ENCODE assay signal across 25 cellular contexts in genomic region chr2:128342550-128342949, GRCh38.
"Had no signal": no experiment of that assay in that cellular context is flagged by ENCODE, and none has a peak within 500 bp of the region (broad histone marks: within the 10 kb centered on the region; RNA-seq: fewer than 3 reads in every experiment).

No MANE protein-coding gene starts in this region.

- H2AFZ ChIP-seq: PC-9 had no signal

- DNase-seq: activated B cell treated with CpG ODN at 0.5 μM for 24 hours; activated CD4-positive, alpha-beta T cell treated with anti-CD3 and anti-CD28 coated beads for 1 hour; activated CD4-positive, alpha-beta T cell treated with anti-CD3 and anti-CD28 coated beads, Interleukin-2, amount 10 ng/mL, durations not matched to agents 24 days and 14 days; activated CD4-positive, alpha-beta T cell treated with anti-CD3 and anti-CD28 coated beads, Interleukin-2, amount 50 U/mL, for 48 hours; activated CD8-positive, alpha-beta memory T cell treated with anti-CD3 and anti-CD28 coated beads, Interleukin-2, amount 10 ng/mL, durations not matched to agents 7 days and 5 days; activated effector memory CD4-positive, alpha-beta T cell treated with Interleukin-2 at 50 U/mL for 16 hours; activated naive CD4-positive, alpha-beta T cell; activated T-cell treated with anti-CD3 and anti-CD28 coated beads, Interleukin-2, amount 50 U/mL, for 24 hours; aorta; caudate nucleus; KBM-7; MG63; NCI-H1092 treated with DMSO at 0.1 percent for 48 hours; NCI-H1417 treated with DMSO at 0.1 percent for 48 hours; NCI-H1694; NCI-H2029; NCI-H2107; NCI-H446; PC-9; SIG-M5; T-helper 17 cell; T-helper 9 cell had no signal

- H3K4me2 ChIP-seq: PC-9 had no signal

- H3K4me3 Mint-ChIP-seq: activated B cell treated with CpG ODN at 0.5 μM for 24 hours; activated CD4-positive, alpha-beta T cell treated with anti-CD3 and anti-CD28 coated beads, Interleukin-2, amount 10 ng/mL, durations not matched to agents 24 days and 14 days; activated CD8-positive, alpha-beta memory T cell treated with anti-CD3 and anti-CD28 coated beads, Interleukin-2, amount 10 ng/mL, durations not matched to agents 7 days and 5 days; activated naive CD4-positive, alpha-beta T cell treated with anti-CD3 and anti-CD28 coated beads, Interleukin-2, amount 50 U/mL, for 24 hours; activated T-cell treated with anti-CD3 and anti-CD28 coated beads, Interleukin-2, amount 50 U/mL, for 24 hours; activated T-helper 1 cell treated with anti-CD3 and anti-CD28 coated beads, Interleukin-12 subunit alpha, Interleukin-12 subunit beta, Interleukin-2, Interleukin-4 antibody, amounts not matched to agents 30 ng/mL and 10 ng/mL and 1 ng/mL, durations not matched to agents 14 hours and 24 hours and 36 hours; T-helper 17 cell had no signal

- H3K27me3 ChIP-seq: breast epithelium, MG63 had no signal

- H3K27me3 Mint-ChIP-seq: activated B cell treated with CpG ODN at 0.5 μM for 24 hours; activated CD4-positive, alpha-beta T cell treated with anti-CD3 and anti-CD28 coated beads, Interleukin-2, amount 10 ng/mL, durations not matched to agents 24 days and 14 days; activated naive CD4-positive, alpha-beta T cell treated with anti-CD3 and anti-CD28 coated beads, Interleukin-2, amount 50 U/mL, for 24 hours; activated T-cell treated with anti-CD3 and anti-CD28 coated beads, Interleukin-2, amount 50 U/mL, for 24 hours had no signal

- H3K36me3 ChIP-seq: breast epithelium, MG63 had no signal

- H3K4me1 Mint-ChIP-seq: activated B cell treated with CpG ODN at 0.5 μM for 24 hours; activated CD4-positive, alpha-beta T cell treated with anti-CD3 and anti-CD28 coated beads, Interleukin-2, amount 10 ng/mL, durations not matched to agents 24 days and 14 days; activated CD8-positive, alpha-beta memory T cell treated with anti-CD3 and anti-CD28 coated beads, Interleukin-2, amount 10 ng/mL, durations not matched to agents 7 days and 5 days; activated naive CD4-positive, alpha-beta T cell treated with anti-CD3 and anti-CD28 coated beads, Interleukin-2, amount 50 U/mL, for 24 hours; T-helper 17 cell had no signal

- H3K36me3 Mint-ChIP-seq: activated CD8-positive, alpha-beta memory T cell treated with anti-CD3 and anti-CD28 coated beads, Interleukin-2, amount 10 ng/mL, durations not matched to agents 7 days and 5 days had no signal

- H3K27ac ChIP-seq: breast epithelium, PC-9 had no signal

- ATAC-seq: activated CD8-positive, alpha-beta memory T cell treated with anti-CD3 and anti-CD28 coated beads, Interleukin-2, amount 10 ng/mL, durations not matched to agents 7 days and 5 days; T-helper 17 cell had no signal

- H3K27ac Mint-ChIP-seq: activated B cell treated with CpG ODN at 0.5 μM for 24 hours; activated CD4-positive, alpha-beta T cell treated with anti-CD3 and anti-CD28 coated beads, Interleukin-2, amount 10 ng/mL, durations not matched to agents 24 days and 14 days; activated CD8-positive, alpha-beta memory T cell treated with anti-CD3 and anti-CD28 coated beads, Interleukin-2, amount 10 ng/mL, durations not matched to agents 7 days and 5 days; activated naive CD4-positive, alpha-beta T cell treated with anti-CD3 and anti-CD28 coated beads, Interleukin-2, amount 50 U/mL, for 24 hours; activated T-cell treated with anti-CD3 and anti-CD28 coated beads, Interleukin-2, amount 50 U/mL, for 24 hours; activated T-helper 1 cell treated with anti-CD3 and anti-CD28 coated beads, Interleukin-12 subunit alpha, Interleukin-12 subunit beta, Interleukin-2, Interleukin-4 antibody, amounts not matched to agents 30 ng/mL and 10 ng/mL and 1 ng/mL, durations not matched to agents 14 hours and 24 hours and 36 hours; T-helper 17 cell had no signal

- H3K4me3 ChIP-seq: breast epithelium, MG63, PC-9 had no signal

- H3K9me3 ChIP-seq: breast epithelium, MG63 had no signal
